ENCODE assay signal across 10 cellular contexts in the genomic region with DNA sequence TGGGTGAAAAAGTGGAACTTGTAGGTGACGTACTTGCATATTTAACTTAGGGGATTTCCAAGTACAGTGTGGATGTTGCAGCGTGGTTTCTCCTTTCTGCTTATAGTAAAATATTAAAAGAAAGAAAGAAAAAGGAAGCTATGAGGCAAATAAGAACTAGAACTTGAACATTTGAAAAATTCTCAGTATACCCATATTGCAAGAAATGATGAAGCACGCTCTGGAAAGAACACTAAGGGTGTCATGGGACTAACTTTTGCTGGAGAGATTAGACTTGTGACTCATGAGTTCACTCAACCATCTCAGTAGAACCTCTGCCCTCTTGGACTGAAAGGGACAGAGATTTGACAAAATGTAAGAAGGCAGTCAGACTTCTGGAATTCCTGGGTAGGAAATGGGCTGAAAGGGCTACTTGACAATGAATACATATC.
A peak's percentile ranks its signal among the peaks of the same experiment; 100 is the strongest.
DNase-seq lines count a peak whose midpoint lies in the region; ATAC-seq, FAIRE-seq and TF ChIP-seq lines count a peak whose summit lies in the region.
"Had no signal": no experiment of that assay in that cellular context is flagged by ENCODE, and none has a peak within 500 bp of the region (broad histone marks: within the 10 kb centered on the region; RNA-seq: fewer than 3 reads in every experiment).

No MANE protein-coding gene starts in this region.

- H3K27me3 ChIP-seq in kidney epithelial cell (ENCODE audit: control insufficient read depth, insufficient read depth, low read length) (no peaks in the 10 kb centered on the region), transverse colon (no peaks in the 10 kb centered on the region)

- no peaks in the 10 kb centered on the region for H3K9me3 ChIP-seq in transverse colon

- H3K4me3 ChIP-seq in kidney epithelial cell (ENCODE audit: low read depth, low read length) (no peak overlapping the region), transverse colon (no peak overlapping the region)

- in situ Hi-C loops in transverse colon (cut with MboI; ENCODE audit: low pct_ligation_motif_present in 1 of 4, low pct_unique_long_range_greater_than_20kb in 1 of 4, low sequenced_read_pairs in 3 of 4) = no loop called here

- TF ChIP-seq EP300 in transverse colon (IDR thresholded peaks at IDR 0.05; ENCODE audit: low read depth) = no peak

- H3K27ac ChIP-seq in transverse colon = no peak overlapping the region

- TF ChIP-seq POLR2A in transverse colon (IDR thresholded peaks at IDR 0.05) = no peak

- no peak for FAIRE-seq in urothelium cell line (lab: Jason Lieb, UNC)

- TF ChIP-seq CTCF in kidney epithelial cell (IDR thresholded peaks at IDR 0.05; ENCODE audit: insufficient read depth, low read length, poor library complexity, severe bottlenecking) (no peak), transverse colon (IDR thresholded peaks at IDR 0.05) (no peak)

- no peaks in the 10 kb centered on the region for H3K4me1 ChIP-seq in transverse colon

- 63 to 74% methylated on average over 3 of the region's 3 CpGs for whole genome bisulfite sequencing in transverse colon (ENCODE audit: low coverage in 1 of 2), 2 donors

- DNase-seq in HK-2 (ENCODE audit: unreplicated experiment) = peak; percentile 13
- DNase-seq in kidney epithelial cell (ENCODE audit: low read depth) = peak; percentile 67
- DNase-seq in urothelium cell line (ENCODE audit: low spot score) = no peak
- no peak for DNase-seq in RPMI8226
- DNase-seq in NCI-H2227 treated with DMSO at 0.1 percent for 48 hours (lab: John Stamatoyannopoulos, UW) = no peak
- DNase-seq in transverse colon = no peak
- DNase-seq: NCI-H1048; stimulated activated CD4-positive, alpha-beta T cell treated with anti-CD3 and anti-CD28 coated beads, Interleukin-12 subunit alpha, Interleukin-12 subunit beta, amount 100 ng/mL, for 4 hours had no signal

- peak; percentile 92 for ATAC-seq in GM18867 (IDR thresholded peaks at IDR 0.05; ENCODE audit: unreplicated experiment)
- ATAC-seq in HG02610 (IDR thresholded peaks at IDR 0.05; ENCODE audit: unreplicated experiment) = peak; percentile 88

- intact Hi-C loops in transverse colon (cut with DNase I; ENCODE audit: low total_unique reads) = no loop called here

- H3K36me3 ChIP-seq in kidney epithelial cell (ENCODE audit: control insufficient read depth, insufficient read depth, low read length) (no peaks in the 10 kb centered on the region), transverse colon (no peaks in the 10 kb centered on the region)

Comparison
In these comparisons a context has a peak if more than half of its experiments do, and no peak if none do; other contexts are left out.
1. DNase-seq: peak in HK-2 (single experiment) and kidney epithelial cell (single experiment); none in urothelium cell line (single experiment), RPMI8226 (single experiment), NCI-H2227 treated with DMSO at 0.1 percent for 48 hours (single experiment) and transverse colon (single experiment).